8 cellular contexts compared by ENCODE assay signal in the genomic region with DNA sequence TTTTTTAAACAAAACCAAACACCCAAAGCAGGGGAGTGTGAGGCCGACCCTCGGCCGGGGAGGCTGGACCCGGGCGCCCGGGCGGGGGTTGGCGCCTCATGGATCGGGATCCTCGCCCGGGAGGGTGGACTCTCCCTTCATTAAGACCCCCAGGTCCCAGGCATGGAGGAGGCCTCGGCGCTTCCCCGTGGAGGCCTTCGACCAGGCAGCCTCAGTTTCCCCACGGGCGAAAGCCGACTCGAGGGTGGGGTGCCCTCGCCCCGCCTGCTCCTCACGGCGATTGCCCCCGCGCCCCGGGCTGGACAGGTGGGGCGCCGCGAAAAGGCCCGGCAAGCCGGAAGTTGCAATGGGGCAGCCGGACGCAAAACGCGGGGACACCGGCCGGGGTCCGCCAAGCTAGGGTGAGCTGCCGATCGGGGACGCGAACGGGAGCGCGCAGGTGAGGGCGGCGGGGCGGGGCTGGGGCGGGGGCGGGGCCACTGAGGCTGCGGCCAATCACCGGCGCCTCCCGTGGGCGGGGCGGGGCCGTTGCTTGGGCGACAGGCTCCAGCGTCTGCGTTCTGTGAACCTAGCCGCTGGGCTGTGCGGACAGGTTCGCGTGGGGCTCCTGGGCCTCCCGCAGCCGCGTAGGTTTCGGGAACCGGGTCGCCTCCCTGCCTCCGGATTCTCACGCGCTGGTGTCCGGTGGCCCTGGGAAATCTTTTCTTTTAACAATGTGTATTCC. TPM values are rescaled to one million over a fixed set of nuclear protein-coding genes. Genes with fewer than 3 reads are reported as not detected.
A peak's percentile ranks its signal among the peaks of the same experiment; 100 is the strongest.
DNase-seq lines count a peak whose midpoint lies in the region; ATAC-seq and TF ChIP-seq lines count a peak whose summit lies in the region.

No MANE protein-coding gene starts in this region.

- peaks cover 11 to 48% (median 33%) of the 10 kb centered on the region in 6 donors for H3K4me1 ChIP-seq in spleen

- CTCF ChIA-PET in activated B cell treated with CpG ODN at 0.5 μM for 24 hours (lab: Charles Lee) = interaction anchor here (1.8 to 2.2 kb wide), 2 partner anchors 11 to 23 kb away, joined by 7 to 8 read pairs; no protein-coding TSS in a partner anchor

- peak; percentile 45 for ATAC-seq in GM18873 (IDR thresholded peaks at IDR 0.05; ENCODE audit: low FRiP score, unreplicated experiment)
- peak; percentile 70 for ATAC-seq in HG03108 (IDR thresholded peaks at IDR 0.05; ENCODE audit: unreplicated experiment)
- ATAC-seq in activated B cell treated with CpG ODN at 0.5 μM for 24 hours (ENCODE audit: low read depth) = peak; percentile 96

- in situ Hi-C loops in ACHN (cut with HindIII; ENCODE audit: low pct_ligation_motif_present, low pct_unique_long_range_greater_than_20kb, low sequenced_read_pairs) = no loop called here

- peak overlapping the region; percentile 52 to 60 for H3K4me3 ChIP-seq in cardiac fibroblast (replicated peaks in 1 of 2; ENCODE audit: low read depth in 2 of 2, low read length in 2 of 2)
- peak overlapping the region; percentile 49 to 84 (median 62) for H3K4me3 ChIP-seq in spleen

- no peaks in the 10 kb centered on the region for H3K9me3 ChIP-seq in spleen

- TF ChIP-seq CTCF in activated B cell treated with CpG ODN at 0.5 μM for 24 hours (IDR thresholded peaks at IDR 0.05) (no peak), cardiac fibroblast (IDR thresholded peaks at IDR 0.05; ENCODE audit: low read depth, low read length) (no peak), spleen (IDR thresholded peaks at IDR 0.05 in 8 of 11, conservative IDR thresholded peaks at IDR 0.05 in 3 of 11) (peak in 1 of 11 experiments; percentile 29)

- no peaks in the 10 kb centered on the region for H3K36me3 Mint-ChIP-seq in activated B cell treated with CpG ODN at 0.5 μM for 24 hours (ENCODE audit: low read depth)

- H3K36me3 ChIP-seq in spleen = no peaks in the 10 kb centered on the region

- 1% methylated on average over 35 to 74 of the region's 74 CpGs for WGBS in spleen, 5 donors

- H3K4me3 Mint-ChIP-seq in activated B cell treated with CpG ODN at 0.5 μM for 24 hours = peak overlapping the region; percentile 79

- TF ChIP-seq POLR2A in spleen (IDR thresholded peaks at IDR 0.05) = peak in 1 of 3 donors; percentile 41

- peak; percentile 93 for DNase-seq in ACHN
- DNase-seq in NCI-H2227 (lab: John Stamatoyannopoulos, UW; ENCODE audit: unreplicated experiment) = peak; percentile 96
- DNase-seq in activated B cell treated with CpG ODN at 0.5 μM for 24 hours = peak; percentile 84
- peak; percentile 83 to 90 for DNase-seq in cardiac fibroblast (ENCODE audit: low read depth in 2 of 2)
- peak; percentile 86 for DNase-seq in iris pigment epithelial cell (ENCODE audit: low read depth)
- peak; percentile 96 for DNase-seq in spleen

- H3K27ac Mint-ChIP-seq in activated B cell treated with CpG ODN at 0.5 μM for 24 hours = peak overlapping the region; percentile 73

- no peaks in the 10 kb centered on the region for H3K9me3 Mint-ChIP-seq in activated B cell treated with CpG ODN at 0.5 μM for 24 hours

- peaks cover 1% of the 10 kb centered on the region for H3K27me3 Mint-ChIP-seq in activated B cell treated with CpG ODN at 0.5 μM for 24 hours

- POLR2A ChIA-PET in activated B cell treated with CpG ODN at 0.5 μM for 24 hours (lab: Charles Lee) = interaction anchor here (0.6 to 2.9 kb wide), 14 partner anchors 8 to 351 kb away, joined by 3 to 18 read pairs (median 6); a partner anchor contains a TSS

- peak overlapping the region; percentile 79 to 95 (median 91) for H3K27ac ChIP-seq in spleen

- intact Hi-C loops in activated B cell treated with CpG ODN at 0.5 μM for 24 hours (cut with micrococcal nuclease) (loop anchor here (1.0 kb wide), 3 partner anchors 18 to 86 kb away; a partner anchor contains a TSS), spleen (cut with DNase I; ENCODE audit: low total_unique reads) (no loop called here)

- H3K4me1 Mint-ChIP-seq in activated B cell treated with CpG ODN at 0.5 μM for 24 hours = peaks cover 27% of the 10 kb centered on the region

- H3K27me3 ChIP-seq in spleen (replicated peaks in 1 of 7) = no peaks in the 10 kb centered on the region

RNA-seq across cellular contexts. Expression of a gene that starts 6.0 kb away (rescaled TPM):
- total RNA-seq in activated B cell treated with CpG ODN at 0.5 μM for 24 hours (not detected in 2 replicates), spleen (10 to 100 TPM in 1 of 7 donors, 1 to 10 TPM in 6; 4.1 to 10.4 (median 5.3) TPM)
- polyA plus RNA-seq in spleen = 10 to 100 TPM in 1 of 3 donors, 1 to 10 TPM in 2; 3.5 to 14.2 (median 6.9) TPM

RNA-seq across cellular contexts. Expression of a gene that starts 7.3 kb away (rescaled TPM):
- total RNA-seq in activated B cell treated with CpG ODN at 0.5 μM for 24 hours = not detected in 2 replicates
- total RNA-seq in spleen = under 1 TPM in 1 of 7 donors, not detected in 6; 0.85 TPM
- polyA plus RNA-seq in spleen = under 1 TPM in 2 of 3 donors, not detected in 1; 0.02 to 0.06 TPM

RNA-seq across cellular contexts. Expression of a gene that starts 28.5 kb away (rescaled TPM):
- 5.6 and 5.7 TPM in 2 replicates for total RNA-seq in activated B cell treated with CpG ODN at 0.5 μM for 24 hours
- total RNA-seq in spleen = 10 to 100 TPM in 1 of 7 donors, 1 to 10 TPM in 6; 6.8 to 11.4 (median 7.9) TPM
- polyA plus RNA-seq in spleen = 1 to 10 TPM; 2.4 to 5.9 (median 2.9) TPM

RNA-seq across cellular contexts. Expression of a gene that starts 40.9 kb away (rescaled TPM):
- total RNA-seq in activated B cell treated with CpG ODN at 0.5 μM for 24 hours (3.0 and 3.4 TPM in 2 replicates), spleen (100 to 1,000 TPM; 171 to 414 (median 309) TPM)
- 100 to 1,000 TPM; 256 to 624 (median 277) TPM for polyA plus RNA-seq in spleen

Comparison
In these comparisons a context has a peak if more than half of its experiments do, and no peak if none do; other contexts are left out.
1. Peak in every context shown above with its lines: DNase-seq, ATAC-seq, H3K4me3 ChIP-seq and H3K27ac ChIP-seq.
2. ATAC-seq: peak in every context shown above with its lines; median percentile 96 in activated B cell treated with CpG ODN at 0.5 μM for 24 hours; 70 in HG03108; 45 in GM18873.